In the genomic region with DNA sequence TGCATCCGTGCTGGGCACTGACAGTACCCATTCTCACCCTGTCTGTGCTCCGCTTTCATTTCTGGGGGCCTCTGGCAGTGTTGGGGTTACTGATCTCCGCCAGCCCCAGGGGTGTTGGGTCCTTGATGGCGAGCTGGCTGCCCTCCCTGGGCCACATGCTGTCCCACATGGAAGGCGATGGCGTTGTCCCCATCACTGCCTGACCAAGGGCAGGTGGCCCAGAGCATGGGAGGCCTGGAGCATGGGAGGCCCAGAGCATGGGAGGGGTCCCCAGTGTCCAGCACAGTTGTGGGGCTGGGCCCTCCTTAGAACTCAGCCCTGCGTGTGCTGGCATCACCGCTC, we compare ENCODE assay signal across 22 cellular contexts. TPM values are rescaled to one million over a fixed set of nuclear protein-coding genes. Genes with fewer than 3 reads are reported as not detected.
DNase-seq lines count a peak whose midpoint lies in the region; ATAC-seq and TF ChIP-seq lines count a peak whose summit lies in the region.
"Had no signal": no experiment of that assay in that cellular context is flagged by ENCODE, and none has a peak within 500 bp of the region (broad histone marks: within the 10 kb centered on the region; RNA-seq: fewer than 3 reads in every experiment).

No MANE protein-coding gene starts in this region.

- in situ Hi-C loops in gastrocnemius medialis (cut with MboI; ENCODE audit: low sequenced_read_pairs in 4 of 4), result no loop called here

- H3K36me3 ChIP-seq in heart left ventricle, result no peaks in the 10 kb centered on the region
- H3K36me3 ChIP-seq in gastrocnemius medialis, result no peaks in the 10 kb centered on the region
- H3K36me3 ChIP-seq in urinary bladder (ENCODE audit: insufficient read depth), result no peaks in the 10 kb centered on the region
- H3K36me3 ChIP-seq in smooth muscle cell (ENCODE audit: low read depth), result no peaks in the 10 kb centered on the region
- H3K36me3 ChIP-seq: BE2C, ovary had no signal

- H3K27me3 ChIP-seq in heart left ventricle, result no peaks in the 10 kb centered on the region
- H3K27me3 ChIP-seq in layer of hippocampus (ENCODE audit: control insufficient read depth, insufficient read depth, low read length), result no peaks in the 10 kb centered on the region
- no peaks in the 10 kb centered on the region for H3K27me3 ChIP-seq in gastrocnemius medialis
- H3K27me3 ChIP-seq in smooth muscle cell (ENCODE audit: low read depth), result no peaks in the 10 kb centered on the region
- H3K27me3 ChIP-seq: BE2C, ovary had no signal

- H3F3A ChIP-seq in smooth muscle cell (ENCODE audit: low read depth), result no peaks in the 10 kb centered on the region

- ATAC-seq in heart left ventricle, result no peak
- ATAC-seq in left ventricle myocardium superior, result no peak
- ATAC-seq in gastrocnemius medialis, result no peak
- ATAC-seq: Right ventricle myocardium inferior had no signal

- peaks cover 100% of the 10 kb centered on the region for H4K20me1 ChIP-seq in smooth muscle cell (ENCODE audit: low read depth)

- intact Hi-C loops in heart left ventricle (cut with DNase I), result loop anchor here in 5 of 10 donors (5.0 to 10.0 kb wide), 4 partner anchors 35 to 58 kb away; no protein-coding TSS in a partner anchor
- intact Hi-C loops in left ventricle myocardium superior (cut with micrococcal nuclease), result no loop called here
- intact Hi-C loops in gastrocnemius medialis (cut with DNase I; ENCODE audit: low total_unique reads), result no loop called here

- H3K9me3 ChIP-seq in heart left ventricle (no peaks in the 10 kb centered on the region), gastrocnemius medialis (no peaks in the 10 kb centered on the region), smooth muscle cell (replicated peaks; ENCODE audit: low read depth) (no peaks in the 10 kb centered on the region)
- H3K9me3 ChIP-seq: BE2C, ovary had no signal

- no peak overlapping the region for H3K9ac ChIP-seq in smooth muscle cell (ENCODE audit: low read depth)

- DNase-seq in heart left ventricle, result no peak
- no peak for DNase-seq in left ventricle myocardium superior
- no peak for DNase-seq in gastrocnemius medialis
- DNase-seq in LoVo (ENCODE audit: low spot score), result no peak
- no peak for DNase-seq in smooth muscle cell (lab: John Stamatoyannopoulos, UW; ENCODE audit: unreplicated experiment)
- no peak for DNase-seq in DMS 273 (lab: John Stamatoyannopoulos, UW; ENCODE audit: unreplicated experiment)
- DNase-seq: 8988T; activated CD4-positive, alpha-beta T cell treated with anti-CD3 and anti-CD28 coated beads, Interleukin-2, amount 10 ng/mL, durations not matched to agents 24 days and 14 days; activated CD8-positive, alpha-beta memory T cell treated with anti-CD3 and anti-CD28 coated beads, Interleukin-2, amount 50 U/mL, for 4 hours; activated effector memory CD4-positive, alpha-beta T cell treated with Interleukin-2 at 50 U/mL for 16 hours; BE2C; DMS 273 treated with DMSO at 0.1 percent for 48 hours; effector CD4-positive, alpha-beta T cell; NCI-H1105; NCI-H2107; NCI-H510A; stimulated activated CD4-positive, alpha-beta T cell treated with anti-CD3 and anti-CD28 coated beads, Interleukin-12 subunit alpha, Interleukin-12 subunit beta, amount 100 ng/mL, for 4 hours had no signal

- H3K79me2 ChIP-seq in smooth muscle cell (ENCODE audit: low read depth), result peaks cover 95% of the 10 kb centered on the region

- no peak overlapping the region for H3K4me2 ChIP-seq in smooth muscle cell

- no peak for TF ChIP-seq CTCF in heart left ventricle (IDR thresholded peaks at IDR 0.05)
- TF ChIP-seq CTCF in gastrocnemius medialis (IDR thresholded peaks at IDR 0.05 in 4 of 5, conservative IDR thresholded peaks at IDR 0.05 in 1 of 5), result no peak
- no peak for TF ChIP-seq CTCF in smooth muscle cell (IDR thresholded peaks at IDR 0.05; ENCODE audit: borderline replicate concordance, insufficient read depth, poor library complexity, severe bottlenecking)

- H3K27ac ChIP-seq in heart left ventricle (peak overlapping the region in 10 of 12 donors; percentile 72 to 97 (median 86)), layer of hippocampus (ENCODE audit: low read depth, low read length) (peak overlapping the region; percentile 65), gastrocnemius medialis (peak overlapping the region; percentile 90 to 100 (median 100)), urinary bladder (ENCODE audit: low read depth) (peak overlapping the region; percentile 51), smooth muscle cell (ENCODE audit: low read depth) (no peak overlapping the region)

- WGBS in heart left ventricle, 4 donors, result 62 to 68% (median 64%) methylated on average over 6 to 8 of the region's 8 CpGs
- 82% methylated on average over 8 of the region's 8 CpGs for WGBS in urinary bladder
- 95% methylated on average over 8 of the region's 8 CpGs for WGBS in smooth muscle cell (ENCODE audit: low lambda C conversion rate)

- H3K4me1 ChIP-seq in heart left ventricle (peaks cover 54 to 100% (median 99%) of the 10 kb centered on the region in 12 donors), gastrocnemius medialis (peaks cover 97 to 100% of the 10 kb centered on the region in 2 donors), urinary bladder (ENCODE audit: insufficient read depth) (no peaks in the 10 kb centered on the region), smooth muscle cell (ENCODE audit: low read depth) (peaks cover 7% of the 10 kb centered on the region)

- H3K4me3 ChIP-seq in heart left ventricle (no peak overlapping the region), gastrocnemius medialis (no peak overlapping the region), urinary bladder (ENCODE audit: low read depth, low read length) (no peak overlapping the region), smooth muscle cell (no peak overlapping the region)
- H3K4me3 ChIP-seq: lung, ovary had no signal

- TF ChIP-seq POLR2A in heart left ventricle (IDR thresholded peaks at IDR 0.05) (no peak), gastrocnemius medialis (IDR thresholded peaks at IDR 0.05) (no peak)

- no peak overlapping the region for H2AFZ ChIP-seq in smooth muscle cell (ENCODE audit: low read depth)

RNA-seq across cellular contexts. Expression of gene RXRA, which starts 50.9 kb away (rescaled TPM):
- total RNA-seq in heart left ventricle (10 to 100 TPM; 45.5 to 87.9 (median 52.9) TPM), left ventricle myocardium superior (90.8 TPM), gastrocnemius medialis (100 to 1,000 TPM in 3 of 4 donors, 10 to 100 TPM in 1; 70.8 to 224 (median 160) TPM), urinary bladder (19.7 TPM), smooth muscle cell (8.9 and 13.7 TPM in 2 replicates)
- polyA plus RNA-seq in heart left ventricle (10 to 100 TPM; 54.9 to 55.8 TPM), urinary bladder (70.6 TPM), smooth muscle cell (23.1 and 25.3 TPM in 2 replicates)
